ENCODE assay signal across 39 cellular contexts in genomic region chr3:51873876-51874275, GRCh38. TPM values are rescaled to one million over a fixed set of nuclear protein-coding genes. Genes with fewer than 3 reads are reported as not detected.
"Had no signal": no experiment of that assay in that cellular context is flagged by ENCODE, and none has a peak within 500 bp of the region (broad histone marks: within the 10 kb centered on the region; RNA-seq: fewer than 3 reads in every experiment).

No MANE protein-coding gene starts in this region.

- H3K9me3 ChIP-seq: MG63 had no signal

- H3K4me3 ChIP-seq: MG63 had no signal

- H3K27me3 ChIP-seq: MG63 had no signal

- DNase-seq: Karpas-422, Kasumi-1, MG63, MM.1S, MV-4-11, NCI-H1048, NCI-H1092, NCI-H1092 treated with DMSO at 0.1 percent for 48 hours, NCI-H1105, NCI-H1105 treated with DMSO at 0.1 percent for 48 hours, NCI-H1417, NCI-H1417 treated with DMSO at 0.1 percent for 48 hours, NCI-H1436, NCI-H1436 treated with DMSO at 0.1 percent for 48 hours, NCI-H146, NCI-H1694, NCI-H1694 treated with DMSO at 0.1 percent for 48 hours, NCI-H187, NCI-H187 treated with DMSO at 0.1 percent for 48 hours, NCI-H1930, NCI-H2029, NCI-H2029 treated with DMSO at 0.1 percent for 48 hours, NCI-H2081, NCI-H2081 treated with DMSO at 0.1 percent for 48 hours, NCI-H2107, NCI-H2171, NCI-H2171 treated with DMSO at 0.1 percent for 48 hours, NCI-H2227 treated with DMSO at 0.1 percent for 48 hours, NCI-H226, NCI-H345, NCI-H446, NCI-H446 treated with DMSO at 0.1 percent for 48 hours, NCI-H510A, NCI-H510A treated with DMSO at 0.1 percent for 48 hours, NCI-H524 had no signal

- H3K36me3 ChIP-seq: MG63 had no signal

RNA-seq across cellular contexts. Expression of gene IQCF5, which starts 1.5 kb away (rescaled TPM):
- total RNA-seq: LHCN-M2, M059J, MCF 10A, NCI-H460 had no signal

RNA-seq across cellular contexts. Expression of gene IQCF2, which starts 12.5 kb away (rescaled TPM):
- total RNA-seq: LHCN-M2, M059J, MCF 10A, NCI-H460 had no signal

RNA-seq across cellular contexts. Expression of gene IQCF1, which starts 29.3 kb away (rescaled TPM):
- total RNA-seq: LHCN-M2, M059J, MCF 10A, NCI-H460 had no signal
